13 cellular contexts compared by ENCODE assay signal in genomic region chr15:57476533-57476975, GRCh38.
DNase-seq lines count a peak whose midpoint lies in the region; ATAC-seq and TF ChIP-seq lines count a peak whose summit lies in the region.
"Had no signal": no experiment of that assay in that cellular context is flagged by ENCODE, and none has a peak within 500 bp of the region (broad histone marks: within the 10 kb centered on the region; RNA-seq: fewer than 3 reads in every experiment).

No MANE protein-coding gene starts in this region.

- H3K27ac Mint-ChIP-seq in GM23338: peak overlapping the region; percentile 4; the same call in 1 of the 2 replicates
- H3K27ac Mint-ChIP-seq: activated naive CD8-positive, alpha-beta T cell treated with anti-CD3 and anti-CD28 coated beads for 36 hours; effector memory CD8-positive, alpha-beta T cell had no signal

- no peak overlapping the region for H3K4me2 ChIP-seq in GM23338

- peaks cover 7% of the 10 kb centered on the region for H3K27me3 Mint-ChIP-seq in GM23338 (ENCODE audit: insufficient read depth, low read depth, poor library complexity)

- H3K4me3 ChIP-seq in GM23338: no peak overlapping the region
- H3K4me3 ChIP-seq in astrocyte of the spinal cord (ENCODE audit: low read depth, low read length): no peak overlapping the region
- no peak overlapping the region for H3K4me3 ChIP-seq in tibial artery
- H3K4me3 ChIP-seq: transverse colon had no signal

- DNase-seq in GM23338 (ENCODE audit: low spot score) (no peak), astrocyte of the spinal cord (ENCODE audit: low read depth, low spot score) (peak; percentile 77), left cardiac atrium (no peak), renal cortical epithelial cell (ENCODE audit: low read depth) (peak; percentile 98), left lobe of liver (ENCODE audit: low spot score) (no peak), tibial artery (no peak)
- DNase-seq: activated naive CD8-positive, alpha-beta T cell treated with anti-CD3 and anti-CD28 coated beads for 36 hours; COR-L47; effector memory CD8-positive, alpha-beta T cell; left colon; transverse colon had no signal

- H3K9me2 ChIP-seq in GM23338 (ENCODE audit: insufficient read depth): 0 out of 2 replicates have a peak, but pooled peaks cover 3% of the 10 kb centered on the region

- TF ChIP-seq CTCF in GM23338 (conservative IDR thresholded peaks at IDR 0.05; ENCODE audit: low read depth in 2 of 2): no peak
- no peak for TF ChIP-seq CTCF in astrocyte of the spinal cord (IDR thresholded peaks at IDR 0.05; ENCODE audit: low read depth, low read length)
- TF ChIP-seq CTCF in tibial artery (IDR thresholded peaks at IDR 0.05): no peak

- H3K27ac ChIP-seq in GM23338 (ENCODE audit: low read depth) (no peak overlapping the region), tibial artery (no peak overlapping the region)
- H3K27ac ChIP-seq: transverse colon had no signal

- H4K20me1 ChIP-seq in GM23338 (replicated peaks; ENCODE audit: insufficient read depth): no peaks in the 10 kb centered on the region; the same call in 1 of the 2 replicates

- no peaks in the 10 kb centered on the region for H3K27me3 ChIP-seq in GM23338 (ENCODE audit: insufficient read depth)
- H3K27me3 ChIP-seq in tibial artery: no peaks in the 10 kb centered on the region
- H3K27me3 ChIP-seq: transverse colon had no signal

- peaks cover 38% of the 10 kb centered on the region for H3K4me1 Mint-ChIP-seq in GM23338
- H3K4me1 Mint-ChIP-seq: activated naive CD8-positive, alpha-beta T cell treated with anti-CD3 and anti-CD28 coated beads for 36 hours had no signal

- H3K4me1 ChIP-seq in GM23338 (ENCODE audit: insufficient read depth): peaks cover 7% of the 10 kb centered on the region; the same call in 1 of the 2 replicates
- H3K4me1 ChIP-seq in tibial artery: peaks cover 0 to 13% (median 0%) of the 10 kb centered on the region in 4 donors
- H3K4me1 ChIP-seq: transverse colon had no signal

- no peaks in the 10 kb centered on the region for H3K79me2 ChIP-seq in GM23338 (replicated peaks; ENCODE audit: insufficient read depth)

- H2AFZ ChIP-seq in GM23338: no peak overlapping the region

- no peak overlapping the region for H3K4me3 Mint-ChIP-seq in GM23338
- H3K4me3 Mint-ChIP-seq: activated naive CD8-positive, alpha-beta T cell treated with anti-CD3 and anti-CD28 coated beads for 36 hours; effector memory CD8-positive, alpha-beta T cell had no signal

- no peaks in the 10 kb centered on the region for H3K9me3 ChIP-seq in tibial artery
- H3K9me3 ChIP-seq: transverse colon had no signal

- ATAC-seq in GM23338 (no peak), left cardiac atrium (peak; percentile 55 to 70), GM21526 (IDR thresholded peaks at IDR 0.05; ENCODE audit: low FRiP score, unreplicated experiment) (no peak), left lobe of liver (no peak), GM18861 (IDR thresholded peaks at IDR 0.05; ENCODE audit: unreplicated experiment) (no peak)
- ATAC-seq: effector memory CD8-positive, alpha-beta T cell; left colon had no signal

- H3K36me3 ChIP-seq in GM23338 (ENCODE audit: insufficient read depth) (no peaks in the 10 kb centered on the region), tibial artery (peaks cover 0 to 3% (median 0%) of the 10 kb centered on the region in 3 donors)
- H3K36me3 ChIP-seq: transverse colon had no signal

- no peaks in the 10 kb centered on the region for H3K9me3 Mint-ChIP-seq in GM23338
- H3K9me3 Mint-ChIP-seq: activated naive CD8-positive, alpha-beta T cell treated with anti-CD3 and anti-CD28 coated beads for 36 hours; effector memory CD8-positive, alpha-beta T cell had no signal

- no peaks in the 10 kb centered on the region for H3F3A ChIP-seq in GM23338 (replicated peaks; ENCODE audit: low read depth)

- peaks cover 33% of the 10 kb centered on the region for H3K36me3 Mint-ChIP-seq in GM23338 (ENCODE audit: low read depth)
- H3K36me3 Mint-ChIP-seq: activated naive CD8-positive, alpha-beta T cell treated with anti-CD3 and anti-CD28 coated beads for 36 hours had no signal

- intact Hi-C loops in left cardiac atrium (cut with DNase I): no loop called here
- intact Hi-C loops in tibial artery (cut with DNase I; ENCODE audit: low total_unique reads): no loop called here

- in situ Hi-C loops in astrocyte of the spinal cord (cut with HindIII; ENCODE audit: low sequenced_read_pairs): no loop called here

TF ChIP-seq in GM23338, 12 proteins besides CTCF, POLR2A, EP300 and RAD21 (continues in another document):
- TF ChIP-seq, protein P1, sequence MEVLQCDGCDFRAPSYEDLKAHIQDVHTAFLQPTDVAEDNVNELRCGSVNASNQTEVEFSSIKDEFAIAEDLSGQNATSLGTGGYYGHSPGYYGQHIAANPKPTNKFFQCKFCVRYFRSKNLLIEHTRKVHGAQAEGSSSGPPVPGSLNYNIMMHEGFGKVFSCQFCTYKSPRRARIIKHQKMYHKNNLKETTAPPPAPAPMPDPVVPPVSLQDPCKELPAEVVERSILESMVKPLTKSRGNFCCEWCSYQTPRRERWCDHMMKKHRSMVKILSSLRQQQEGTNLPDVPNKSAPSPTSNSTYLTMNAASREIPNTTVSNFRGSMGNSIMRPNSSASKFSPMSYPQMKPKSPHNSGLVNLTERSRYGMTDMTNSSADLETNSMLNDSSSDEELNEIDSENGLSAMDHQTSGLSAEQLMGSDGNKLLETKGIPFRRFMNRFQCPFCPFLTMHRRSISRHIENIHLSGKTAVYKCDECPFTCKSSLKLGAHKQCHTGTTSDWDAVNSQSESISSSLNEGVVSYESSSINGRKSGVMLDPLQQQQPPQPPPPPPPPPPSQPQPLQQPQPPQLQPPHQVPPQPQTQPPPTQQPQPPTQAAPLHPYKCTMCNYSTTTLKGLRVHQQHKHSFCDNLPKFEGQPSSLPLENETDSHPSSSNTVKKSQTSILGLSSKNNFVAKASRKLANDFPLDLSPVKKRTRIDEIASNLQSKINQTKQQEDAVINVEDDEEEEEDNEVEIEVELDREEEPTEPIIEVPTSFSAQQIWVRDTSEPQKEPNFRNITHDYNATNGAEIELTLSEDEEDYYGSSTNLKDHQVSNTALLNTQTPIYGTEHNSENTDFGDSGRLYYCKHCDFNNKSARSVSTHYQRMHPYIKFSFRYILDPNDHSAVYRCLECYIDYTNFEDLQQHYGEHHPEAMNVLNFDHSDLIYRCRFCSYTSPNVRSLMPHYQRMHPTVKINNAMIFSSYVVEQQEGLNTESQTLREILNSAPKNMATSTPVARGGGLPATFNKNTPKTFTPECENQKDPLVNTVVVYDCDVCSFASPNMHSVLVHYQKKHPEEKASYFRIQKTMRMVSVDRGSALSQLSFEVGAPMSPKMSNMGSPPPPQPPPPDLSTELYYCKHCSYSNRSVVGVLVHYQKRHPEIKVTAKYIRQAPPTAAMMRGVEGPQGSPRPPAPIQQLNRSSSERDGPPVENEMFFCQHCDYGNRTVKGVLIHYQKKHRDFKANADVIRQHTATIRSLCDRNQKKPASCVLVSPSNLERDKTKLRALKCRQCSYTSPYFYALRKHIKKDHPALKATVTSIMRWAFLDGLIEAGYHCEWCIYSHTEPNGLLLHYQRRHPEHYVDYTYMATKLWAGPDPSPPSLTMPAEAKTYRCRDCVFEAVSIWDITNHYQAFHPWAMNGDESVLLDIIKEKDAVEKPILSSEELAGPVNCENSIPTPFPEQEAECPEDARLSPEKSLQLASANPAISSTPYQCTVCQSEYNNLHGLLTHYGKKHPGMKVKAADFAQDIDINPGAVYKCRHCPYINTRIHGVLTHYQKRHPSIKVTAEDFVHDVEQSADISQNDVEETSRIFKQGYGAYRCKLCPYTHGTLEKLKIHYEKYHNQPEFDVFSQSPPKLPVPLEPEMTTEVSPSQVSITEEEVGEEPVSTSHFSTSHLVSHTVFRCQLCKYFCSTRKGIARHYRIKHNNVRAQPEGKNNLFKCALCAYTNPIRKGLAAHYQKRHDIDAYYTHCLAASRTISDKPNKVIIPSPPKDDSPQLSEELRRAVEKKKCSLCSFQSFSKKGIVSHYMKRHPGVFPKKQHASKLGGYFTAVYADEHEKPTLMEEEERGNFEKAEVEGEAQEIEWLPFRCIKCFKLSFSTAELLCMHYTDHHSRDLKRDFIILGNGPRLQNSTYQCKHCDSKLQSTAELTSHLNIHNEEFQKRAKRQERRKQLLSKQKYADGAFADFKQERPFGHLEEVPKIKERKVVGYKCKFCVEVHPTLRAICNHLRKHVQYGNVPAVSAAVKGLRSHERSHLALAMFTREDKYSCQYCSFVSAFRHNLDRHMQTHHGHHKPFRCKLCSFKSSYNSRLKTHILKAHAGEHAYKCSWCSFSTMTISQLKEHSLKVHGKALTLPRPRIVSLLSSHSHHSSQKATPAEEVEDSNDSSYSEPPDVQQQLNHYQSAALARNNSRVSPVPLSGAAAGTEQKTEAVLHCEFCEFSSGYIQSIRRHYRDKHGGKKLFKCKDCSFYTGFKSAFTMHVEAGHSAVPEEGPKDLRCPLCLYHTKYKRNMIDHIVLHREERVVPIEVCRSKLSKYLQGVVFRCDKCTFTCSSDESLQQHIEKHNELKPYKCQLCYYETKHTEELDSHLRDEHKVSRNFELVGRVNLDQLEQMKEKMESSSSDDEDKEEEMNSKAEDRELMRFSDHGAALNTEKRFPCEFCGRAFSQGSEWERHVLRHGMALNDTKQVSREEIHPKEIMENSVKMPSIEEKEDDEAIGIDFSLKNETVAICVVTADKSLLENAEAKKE (CRISPR knock-in tag; IDR thresholded peaks at IDR 0.05): no peak
- TF ChIP-seq REST (IDR thresholded peaks at IDR 0.05; ENCODE audit: unreplicated experiment) (no peak), EZH2 (IDR thresholded peaks at IDR 0.05; ENCODE audit: low read depth, unreplicated experiment) (no peak)

Comparison
In these comparisons a context has a peak if more than half of its experiments do, and no peak if none do; other contexts are left out.
1. ATAC-seq: peak in left cardiac atrium (2 of 2); none in GM23338 (single experiment), GM21526 (single experiment), left lobe of liver (single experiment) and GM18861 (single experiment).
2. DNase-seq: peak in astrocyte of the spinal cord (single experiment) and renal cortical epithelial cell (single experiment); none in GM23338 (single experiment), left cardiac atrium (single experiment), left lobe of liver (single experiment) and tibial artery (0 of 2).